In genomic region chr3:46368569-46368968, GRCh38 we compare ENCODE assay signal across 1 cellular context.
TF ChIP-seq lines count a peak whose summit lies in the region.

No MANE protein-coding gene starts in this region.

TF ChIP-seq in GM12878, 131 proteins besides CTCF, POLR2A, EP300 and RAD21:
- TF ChIP-seq ZNF687 (IDR thresholded peaks at IDR 0.05) (no peak), BCL3 (IDR thresholded peaks at IDR 0.05; ENCODE audit: borderline replicate concordance, insufficient read depth, low read depth, low read length, poor library complexity, severe bottlenecking) (no peak), POU2F2 (IDR thresholded peaks at IDR 0.05; ENCODE audit: borderline replicate concordance, low read depth, low read length) (0 out of 3 replicates have a peak, but pooled peaks have one; percentile 14), SPI1 (IDR thresholded peaks at IDR 0.05; ENCODE audit: borderline replicate concordance, insufficient read depth, low read depth, low read length) (peak; percentile 47; the same call in 1 of the 2 replicates), EGR1 (IDR thresholded peaks at IDR 0.05; ENCODE audit: borderline replicate concordance in 1 of 2, low read depth in 2 of 2, low read length in 2 of 2) (0 out of 3 replicates have a peak, but pooled peaks of 1 of the 2 experiments have one; percentile 6), NFYA (IDR thresholded peaks at IDR 0.05; ENCODE audit: borderline replicate concordance, low read depth, low read length) (no peak), ETV6 (conservative IDR thresholded peaks at IDR 0.05 in 1 of 2, IDR thresholded peaks at IDR 0.05 in 1 of 2; ENCODE audit: borderline replicate concordance in 1 of 2, low read depth in 1 of 2) (peak in 1 of 2 experiments; percentile 42; a peak in 1 of 4 replicates), CEBPB (IDR thresholded peaks at IDR 0.05; ENCODE audit: borderline replicate concordance in 1 of 2, low read depth in 2 of 2, low read length in 2 of 2) (no peak), CBX5 (IDR thresholded peaks at IDR 0.05; ENCODE audit: low read depth) (0 out of 2 replicates have a peak, but pooled peaks have one; percentile 33), NBN (IDR thresholded peaks at IDR 0.05) (0 out of 2 replicates have a peak, but pooled peaks have one; percentile 19), BHLHE40 (IDR thresholded peaks at IDR 0.05; ENCODE audit: borderline replicate concordance in 1 of 2, low read depth in 2 of 2, low read length in 1 of 2) (peak in 1 of 2 experiments; percentile 13; a peak in 1 of 4 replicates), CHD1 (IDR thresholded peaks at IDR 0.05; ENCODE audit: low read depth, low read length) (no peak), SMC3 (IDR thresholded peaks at IDR 0.05; ENCODE audit: borderline replicate concordance, low read length) (peak; percentile 84), IRF4 (IDR thresholded peaks at IDR 0.05; ENCODE audit: low read depth, low read length) (0 out of 2 replicates have a peak, but pooled peaks have one; percentile 49), YY1 (IDR thresholded peaks at IDR 0.05; ENCODE audit: low read depth, low read length) (peak; percentile 62; the same call in 1 of the 2 replicates)
